Comparison of ENCODE assay signal across 8 cellular contexts in genomic region chr3:49803464-49804140, GRCh38. TPM values are rescaled to one million over a fixed set of nuclear protein-coding genes. Genes with fewer than 3 reads are reported as not detected.
A peak's percentile ranks its signal among the peaks of the same experiment; 100 is the strongest.
DNase-seq lines count a peak whose midpoint lies in the region; ATAC-seq and TF ChIP-seq lines count a peak whose summit lies in the region.

No MANE protein-coding gene starts in this region.

- DNase-seq in CD1c-positive myeloid dendritic cell (ENCODE audit: extremely low spot score) (peak; percentile 36), MV-4-11 (lab: John Stamatoyannopoulos, UW) (peak; percentile 12), naive B cell (peak; percentile 72), uterus (peak; percentile 40 to 59)
- DNase-seq in activated CD4-positive, alpha-beta T cell treated with anti-CD3 and anti-CD28 coated beads, Interleukin-2, amount 10 ng/mL, durations not matched to agents 7 days and 5 days = peak; percentile 35

- peaks cover 14% of the 10 kb centered on the region for H3K27me3 Mint-ChIP-seq in activated CD4-positive, alpha-beta T cell treated with anti-CD3 and anti-CD28 coated beads, Interleukin-2, amount 10 ng/mL, durations not matched to agents 7 days and 5 days
- peaks cover 3 to 18% (median 11%) of the 10 kb centered on the region in 3 donors for H3K27me3 Mint-ChIP-seq in naive B cell

- peaks cover 8% of the 10 kb centered on the region for H3K36me3 Mint-ChIP-seq in activated CD4-positive, alpha-beta T cell treated with anti-CD3 and anti-CD28 coated beads, Interleukin-2, amount 10 ng/mL, durations not matched to agents 7 days and 5 days (ENCODE audit: low read depth)
- no peaks in the 10 kb centered on the region for H3K36me3 Mint-ChIP-seq in naive B cell

- H3K27ac ChIP-seq in uterus = peak overlapping the region; percentile 92 to 94

- H3K27me3 ChIP-seq in endocrine pancreas (ENCODE audit: control insufficient read depth, insufficient read depth, low read length) (no peaks in the 10 kb centered on the region), uterus (no peaks in the 10 kb centered on the region)

- no peak overlapping the region for H3K4me3 ChIP-seq in endocrine pancreas (ENCODE audit: control insufficient read depth, insufficient read depth, low read length)
- H3K4me3 ChIP-seq in uterus = peak overlapping the region; percentile 72 to 84

- intact Hi-C loops in uterus (cut with DNase I; ENCODE audit: low total_unique reads) = loop anchor here (2.0 kb wide), 1 partner anchor 35 kb away; no protein-coding TSS in a partner anchor

- no peak for TF ChIP-seq POLR2A in uterus (IDR thresholded peaks at IDR 0.05)

- H3K9me3 Mint-ChIP-seq in activated CD4-positive, alpha-beta T cell treated with anti-CD3 and anti-CD28 coated beads, Interleukin-2, amount 10 ng/mL, durations not matched to agents 7 days and 5 days = no peaks in the 10 kb centered on the region
- H3K9me3 Mint-ChIP-seq in naive B cell = no peaks in the 10 kb centered on the region

- peak overlapping the region; percentile 57 for H3K27ac Mint-ChIP-seq in activated CD4-positive, alpha-beta T cell treated with anti-CD3 and anti-CD28 coated beads, Interleukin-2, amount 10 ng/mL, durations not matched to agents 7 days and 5 days
- H3K27ac Mint-ChIP-seq in naive B cell = peak overlapping the region; percentile 71 to 98 (median 94)

- H3K36me3 ChIP-seq in endocrine pancreas (ENCODE audit: control insufficient read depth, insufficient read depth, low read length) (no peaks in the 10 kb centered on the region), uterus (no peaks in the 10 kb centered on the region)

- CTCF ChIA-PET in activated CD4-positive, alpha-beta T cell treated with anti-CD3 and anti-CD28 coated beads, Interleukin-2, amount 10 ng/mL, durations not matched to agents 7 days and 5 days (lab: Charles Lee) = interaction anchor here (0.6 to 3.1 kb wide), 29 partner anchors 8 to 302 kb away, joined by 3 to 48 read pairs (median 5); partner anchors contain the start of genes AMIGO3, IP6K1, MON1A and UBA7

- ATAC-seq in GM21360 (IDR thresholded peaks at IDR 0.05; ENCODE audit: unreplicated experiment) = peak; percentile 9
- peak; percentile 25 to 27 for ATAC-seq in naive B cell (ENCODE audit: low read depth in 2 of 2)
- no peak for ATAC-seq in GM21381 (IDR thresholded peaks at IDR 0.05; ENCODE audit: unreplicated experiment)

- no peak for TF ChIP-seq CTCF in uterus (IDR thresholded peaks at IDR 0.05)

- peak overlapping the region; percentile 78 for H3K4me3 Mint-ChIP-seq in activated CD4-positive, alpha-beta T cell treated with anti-CD3 and anti-CD28 coated beads, Interleukin-2, amount 10 ng/mL, durations not matched to agents 7 days and 5 days
- peak overlapping the region; percentile 77 to 96 (median 93) for H3K4me3 Mint-ChIP-seq in naive B cell

- no peaks in the 10 kb centered on the region for H3K9me3 ChIP-seq in endocrine pancreas (ENCODE audit: control insufficient read depth, low read length)
- no peaks in the 10 kb centered on the region for H3K9me3 ChIP-seq in uterus

- peaks cover 38% of the 10 kb centered on the region for H3K4me1 Mint-ChIP-seq in activated CD4-positive, alpha-beta T cell treated with anti-CD3 and anti-CD28 coated beads, Interleukin-2, amount 10 ng/mL, durations not matched to agents 7 days and 5 days
- H3K4me1 Mint-ChIP-seq in naive B cell = peaks cover 46 to 62% (median 60%) of the 10 kb centered on the region in 3 donors

- peak overlapping the region; percentile 47 for H3K9ac ChIP-seq in endocrine pancreas (ENCODE audit: control insufficient read depth, insufficient read depth, low read length)

- POLR2A ChIA-PET in activated CD4-positive, alpha-beta T cell treated with anti-CD3 and anti-CD28 coated beads, Interleukin-2, amount 10 ng/mL, durations not matched to agents 7 days and 5 days (lab: Charles Lee) = interaction anchor here (1.9 kb wide), 1 partner anchor 10 kb away, joined by 4 read pairs; the partner anchor contains the start of gene UBA7

- H3K4me1 ChIP-seq in endocrine pancreas (ENCODE audit: control insufficient read depth, insufficient read depth, low read length) = no peaks in the 10 kb centered on the region
- H3K4me1 ChIP-seq in uterus = peaks cover 0 to 32% of the 10 kb centered on the region in 2 donors

RNA-seq across cellular contexts. Expression of gene INKA1, which starts 0.5 kb away (rescaled TPM):
- under 1 TPM; 0.46 to 0.60 TPM for total RNA-seq in activated CD4-positive, alpha-beta T cell treated with anti-CD3 and anti-CD28 coated beads, Interleukin-2, amount 10 ng/mL, durations not matched to agents 7 days and 5 days
- polyA plus RNA-seq in naive B cell (ENCODE audit: low read depth in 6 of 6) = 10 to 100 TPM in 5 of 6 donors, 1 to 10 TPM in 1; 4.3 to 21.7 (median 15.4) TPM
- 10 to 100 TPM in 1 of 4 donors, 1 to 10 TPM in 3; 3.1 to 16.7 (median 6.6) TPM for total RNA-seq in uterus

RNA-seq across cellular contexts. Expression of gene CDHR4, which starts 3.9 kb away (rescaled TPM):
- under 1 TPM in 1 of 2 experiments, not detected in 1; 0.08 TPM for total RNA-seq in activated CD4-positive, alpha-beta T cell treated with anti-CD3 and anti-CD28 coated beads, Interleukin-2, amount 10 ng/mL, durations not matched to agents 7 days and 5 days
- not detected for polyA plus RNA-seq in naive B cell (ENCODE audit: low read depth in 6 of 6)
- total RNA-seq in uterus = 1 to 10 TPM in 1 of 4 donors, under 1 TPM in 1, not detected in 2; 0.41 to 1.6 TPM

RNA-seq across cellular contexts. Expression of gene UBA7, which starts 10.2 kb away (rescaled TPM):
- total RNA-seq in activated CD4-positive, alpha-beta T cell treated with anti-CD3 and anti-CD28 coated beads, Interleukin-2, amount 10 ng/mL, durations not matched to agents 7 days and 5 days = 100 to 1,000 TPM; 249 to 256 TPM
- polyA plus RNA-seq in naive B cell (ENCODE audit: low read depth in 6 of 6) = 10 to 100 TPM; 38.5 to 67.7 (median 52.7) TPM
- total RNA-seq in uterus = 100 to 1,000 TPM in 1 of 4 donors, 10 to 100 TPM in 3; 21.3 to 114 (median 63.0) TPM

RNA-seq across cellular contexts. Expression of gene IP6K1, which starts 17.3 kb away (rescaled TPM):
- total RNA-seq in activated CD4-positive, alpha-beta T cell treated with anti-CD3 and anti-CD28 coated beads, Interleukin-2, amount 10 ng/mL, durations not matched to agents 7 days and 5 days = 10 to 100 TPM; 35.7 to 38.9 TPM
- polyA plus RNA-seq in naive B cell (ENCODE audit: low read depth in 6 of 6) = 10 to 100 TPM; 16.2 to 23.9 (median 21.3) TPM
- total RNA-seq in uterus = 10 to 100 TPM; 41.8 to 58.4 (median 50.9) TPM

RNA-seq across cellular contexts. Expression of gene TRAIP, which starts 52.8 kb away (rescaled TPM):
- total RNA-seq in activated CD4-positive, alpha-beta T cell treated with anti-CD3 and anti-CD28 coated beads, Interleukin-2, amount 10 ng/mL, durations not matched to agents 7 days and 5 days = 10 to 100 TPM; 30.9 to 31.0 TPM
- 1 to 10 TPM; 2.2 to 4.6 (median 3.8) TPM for polyA plus RNA-seq in naive B cell (ENCODE audit: low read depth in 6 of 6)
- total RNA-seq in uterus = 10 to 100 TPM in 1 of 4 donors, 1 to 10 TPM in 3; 1.5 to 17.4 (median 4.0) TPM

Comparison
In these comparisons a context has a peak if more than half of its experiments do, and no peak if none do; other contexts are left out.
1. DNase-seq: peak in every context shown above with its lines; median percentile 72 in naive B cell; 50 in uterus; 36 in CD1c-positive myeloid dendritic cell; 35 in activated CD4-positive, alpha-beta T cell treated with anti-CD3 and anti-CD28 coated beads, Interleukin-2, amount 10 ng/mL, durations not matched to agents 7 days and 5 days; 12 in MV-4-11.